ENCODE assay signal across 8 cellular contexts in genomic region chr11:71710071-71710704, GRCh38.
DNase-seq lines count a peak whose midpoint lies in the region; ATAC-seq, FAIRE-seq and TF ChIP-seq lines count a peak whose summit lies in the region.
"Not testable (repeated sequence)": the region's sequence is repeated elsewhere in the genome, so short reads cannot be mapped to it uniquely, and the experiment has no call there.

No MANE protein-coding gene starts in this region.

- not testable (repeated sequence) for H3K4me3 ChIP-seq in A549; HUES48 (ENCODE audit: low read depth, low read length); epithelial cell of esophagus (ENCODE audit: low read length); mesendoderm (ENCODE audit: low read length)
- H3K4me3 ChIP-seq in smooth muscle cell: peak overlapping the region; percentile 35

- H2BK120ac ChIP-seq in mesendoderm (ENCODE audit: low read depth, low read length): peak overlapping the region; percentile 73

- peak overlapping the region; percentile 77 for H3K56ac ChIP-seq in mesendoderm (ENCODE audit: low read length)

- not testable (repeated sequence) for H3K27me3 ChIP-seq in HUES48 (ENCODE audit: control insufficient read depth, insufficient read depth, low read length); mesendoderm (ENCODE audit: insufficient read depth, low read length, poor library complexity); smooth muscle cell (ENCODE audit: low read depth)

- not testable (repeated sequence) for TF ChIP-seq CTCF in A549 (IDR thresholded peaks at IDR 0.05); epithelial cell of esophagus (IDR thresholded peaks at IDR 0.05; ENCODE audit: insufficient read depth, low read depth, low read length, missing control alignments); smooth muscle cell (IDR thresholded peaks at IDR 0.05; ENCODE audit: borderline replicate concordance, insufficient read depth, poor library complexity, severe bottlenecking)

- H3K9ac ChIP-seq in HUES48 (ENCODE audit: low read depth, low read length): not testable (repeated sequence)
- peak overlapping the region; percentile 54 for H3K9ac ChIP-seq in mesendoderm (ENCODE audit: low read length)
- peak overlapping the region; percentile 90 for H3K9ac ChIP-seq in smooth muscle cell (ENCODE audit: low read depth)

- H3K23ac ChIP-seq in mesendoderm (ENCODE audit: low read length): peak overlapping the region; percentile 15

- H3K18ac ChIP-seq in mesendoderm (ENCODE audit: low read length): not testable (repeated sequence)

- not testable (repeated sequence) for H4K20me1 ChIP-seq in smooth muscle cell (ENCODE audit: low read depth)

- not testable (repeated sequence) for H2AK5ac ChIP-seq in mesendoderm (ENCODE audit: low read length)

- not testable (repeated sequence) for H3K9me3 ChIP-seq in A549; HUES48 (ENCODE audit: control insufficient read depth, insufficient read depth, low read length); smooth muscle cell (replicated peaks; ENCODE audit: low read depth)

- not testable (repeated sequence) for H3K36me3 ChIP-seq in HUES48 (ENCODE audit: control insufficient read depth, insufficient read depth, low read length); mesendoderm (ENCODE audit: control insufficient read depth, insufficient read depth, low read length); smooth muscle cell (ENCODE audit: low read depth)

- H3K4ac ChIP-seq in mesendoderm (ENCODE audit: low read depth, low read length): not testable (repeated sequence)

- H3F3A ChIP-seq in smooth muscle cell (ENCODE audit: low read depth): not testable (repeated sequence)

- H3K4me2 ChIP-seq in A549; mesendoderm (ENCODE audit: low read length): not testable (repeated sequence)
- H3K4me2 ChIP-seq in smooth muscle cell: peak overlapping the region; percentile 81

- FAIRE-seq in A549 (lab: Jason Lieb, UNC); RCC 7860 (lab: Jason Lieb, UNC): not testable (repeated sequence)

- TF ChIP-seq EP300 in A549 (IDR thresholded peaks at IDR 0.05): not testable (repeated sequence)

- H4K8ac ChIP-seq in mesendoderm (ENCODE audit: low read depth, low read length): not testable (repeated sequence)

- not testable (repeated sequence) for H3K27ac ChIP-seq in A549
- H3K27ac ChIP-seq in HUES48 (ENCODE audit: low read depth, low read length) (peak overlapping the region; percentile 59), mesendoderm (ENCODE audit: low read depth, low read length) (peak overlapping the region; percentile 93), smooth muscle cell (ENCODE audit: low read depth) (peak overlapping the region; percentile 98)

- not testable (repeated sequence) for ATAC-seq in A549

- H3K79me2 ChIP-seq in mesendoderm (ENCODE audit: control insufficient read depth, insufficient read depth, low read length); smooth muscle cell (ENCODE audit: low read depth): not testable (repeated sequence)

- not testable (repeated sequence) for H4K5ac ChIP-seq in mesendoderm (ENCODE audit: low read length)

- CTCF ChIA-PET in A549 (lab: Yijun Ruan, JAX): interaction anchor here (0.6 kb wide), 1 partner anchor 90 kb away, joined by 3 read pairs; no protein-coding TSS in a partner anchor

- not testable (repeated sequence) for DNase-seq in A549 (ENCODE audit: low read depth in 1 of 2, low spot score in 1 of 2); smooth muscle cell (lab: John Stamatoyannopoulos, UW; ENCODE audit: unreplicated experiment)
- DNase-seq in RCC 7860 (ENCODE audit: low spot score) (peak; percentile 36), astrocyte of the hippocampus (ENCODE audit: low read depth, low spot score) (peak; percentile 45), epithelial cell of esophagus (ENCODE audit: low read depth) (peak; percentile 17), mesendoderm (peak; percentile 90)
- DNase-seq in activated CD4-positive, alpha-beta T cell treated with anti-CD3 and anti-CD28 coated beads, Interleukin-2, amount 50 U/mL, for 48 hours: peak; percentile 19 to 41

- 49% methylated on average over 17 of the region's 17 CpGs for WGBS in A549 (ENCODE audit: missing lambda C conversion rate)
- no CpG with 5 or more reads among the region's 17 CpGs for WGBS in mesendoderm (ENCODE audit: extremely low coverage, insufficient coverage, low lambda C conversion rate)
- 29% methylated on average over 17 of the region's 17 CpGs for WGBS in smooth muscle cell (ENCODE audit: low lambda C conversion rate)

- not testable (repeated sequence) for H2BK15ac ChIP-seq in mesendoderm (replicated peaks; ENCODE audit: low read depth)

- POLR2A ChIA-PET in A549 (lab: Yijun Ruan, JAX): not testable (repeated sequence)

- not testable (repeated sequence) for TF ChIP-seq POLR2A in A549 (IDR thresholded peaks at IDR 0.05; ENCODE audit: low read length)

- peak overlapping the region; percentile 20 for H2BK5ac ChIP-seq in mesendoderm (ENCODE audit: low read length)

- not testable (repeated sequence) for H3K4me1 ChIP-seq in A549; HUES48 (ENCODE audit: control insufficient read depth, insufficient read depth, low read length); mesendoderm (ENCODE audit: control insufficient read depth, low read depth, low read length)
- peaks cover 17% of the 10 kb centered on the region for H3K4me1 ChIP-seq in smooth muscle cell (ENCODE audit: low read depth)

- H2AFZ ChIP-seq in smooth muscle cell (ENCODE audit: low read depth): not testable (repeated sequence)

- H3K79me1 ChIP-seq in mesendoderm (ENCODE audit: low read length): not testable (repeated sequence)

- not testable (repeated sequence) for TF ChIP-seq RAD21 in A549 (conservative IDR thresholded peaks at IDR 0.05 in 1 of 2, IDR thresholded peaks at IDR 0.05 in 1 of 2)

TF ChIP-seq in A549, 52 proteins besides CTCF, POLR2A, EP300 and RAD21:
- peak; percentile 26 for TF ChIP-seq MAFK (IDR thresholded peaks at IDR 0.05; ENCODE audit: partially characterized antibody)
